1 cellular context compared by ENCODE assay signal in genomic region chr3:9704343-9705322, GRCh38.
TF ChIP-seq lines count a peak whose summit lies in the region.

No MANE protein-coding gene starts in this region.

TF ChIP-seq in HepG2, 621 proteins besides CTCF, POLR2A, EP300 and RAD21 (continued from another document and continues in another):
- TF ChIP-seq IRF2 (CRISPR knock-in tag; IDR thresholded peaks at IDR 0.05) = 0 out of 2 replicates have a peak, but pooled peaks have one; percentile 26
- peak; percentile 49; the same call in 1 of the 2 replicates for TF ChIP-seq TAF1 (CRISPR knock-in tag; IDR thresholded peaks at IDR 0.05)
- peak; percentile 47; the same call in 1 of the 2 replicates for TF ChIP-seq HDAC1 (CRISPR knock-in tag; IDR thresholded peaks at IDR 0.05)
- no peak for TF ChIP-seq U2AF1 (optimal IDR thresholded peaks at IDR 0.05; ENCODE audit: low read depth, low read length)
- no peak for TF ChIP-seq NFKBIZ (CRISPR knock-in tag; IDR thresholded peaks at IDR 0.05)
- TF ChIP-seq, protein P1, sequence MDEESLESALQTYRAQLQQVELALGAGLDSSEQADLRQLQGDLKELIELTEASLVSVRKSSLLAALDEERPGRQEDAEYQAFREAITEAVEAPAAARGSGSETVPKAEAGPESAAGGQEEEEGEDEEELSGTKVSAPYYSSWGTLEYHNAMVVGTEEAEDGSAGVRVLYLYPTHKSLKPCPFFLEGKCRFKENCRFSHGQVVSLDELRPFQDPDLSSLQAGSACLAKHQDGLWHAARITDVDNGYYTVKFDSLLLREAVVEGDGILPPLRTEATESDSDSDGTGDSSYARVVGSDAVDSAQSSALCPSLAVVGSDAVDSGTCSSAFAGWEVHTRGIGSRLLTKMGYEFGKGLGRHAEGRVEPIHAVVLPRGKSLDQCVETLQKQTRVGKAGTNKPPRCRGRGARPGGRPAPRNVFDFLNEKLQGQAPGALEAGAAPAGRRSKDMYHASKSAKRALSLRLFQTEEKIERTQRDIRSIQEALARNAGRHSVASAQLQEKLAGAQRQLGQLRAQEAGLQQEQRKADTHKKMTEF (CRISPR knock-in tag; IDR thresholded peaks at IDR 0.05) = 0 out of 2 replicates have a peak, but pooled peaks have one; percentile 24
- TF ChIP-seq ZNF777 (CRISPR knock-in tag; IDR thresholded peaks at IDR 0.05) = peak; percentile 58; the same call in 1 of the 2 replicates
- TF ChIP-seq CREBL2 (CRISPR knock-in tag; IDR thresholded peaks at IDR 0.05; ENCODE audit: borderline replicate concordance) = no peak
- 0 out of 2 replicates have a peak, but pooled peaks have one; percentile 49 for TF ChIP-seq EEA1 (CRISPR knock-in tag; IDR thresholded peaks at IDR 0.05; ENCODE audit: borderline replicate concordance)
- TF ChIP-seq ZNF792 (CRISPR knock-in tag; IDR thresholded peaks at IDR 0.05) = peak; percentile 72; the same call in 1 of the 2 replicates
- TF ChIP-seq, protein P2, sequence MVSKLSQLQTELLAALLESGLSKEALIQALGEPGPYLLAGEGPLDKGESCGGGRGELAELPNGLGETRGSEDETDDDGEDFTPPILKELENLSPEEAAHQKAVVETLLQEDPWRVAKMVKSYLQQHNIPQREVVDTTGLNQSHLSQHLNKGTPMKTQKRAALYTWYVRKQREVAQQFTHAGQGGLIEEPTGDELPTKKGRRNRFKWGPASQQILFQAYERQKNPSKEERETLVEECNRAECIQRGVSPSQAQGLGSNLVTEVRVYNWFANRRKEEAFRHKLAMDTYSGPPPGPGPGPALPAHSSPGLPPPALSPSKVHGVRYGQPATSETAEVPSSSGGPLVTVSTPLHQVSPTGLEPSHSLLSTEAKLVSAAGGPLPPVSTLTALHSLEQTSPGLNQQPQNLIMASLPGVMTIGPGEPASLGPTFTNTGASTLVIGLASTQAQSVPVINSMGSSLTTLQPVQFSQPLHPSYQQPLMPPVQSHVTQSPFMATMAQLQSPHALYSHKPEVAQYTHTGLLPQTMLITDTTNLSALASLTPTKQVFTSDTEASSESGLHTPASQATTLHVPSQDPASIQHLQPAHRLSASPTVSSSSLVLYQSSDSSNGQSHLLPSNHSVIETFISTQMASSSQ (IDR thresholded peaks at IDR 0.05; ENCODE audit: low read depth) = no peak
- TF ChIP-seq, protein P2 (CRISPR knock-in tag; IDR thresholded peaks at IDR 0.05; ENCODE audit: borderline replicate concordance) = no peak
- TF ChIP-seq REXO4 (CRISPR knock-in tag; IDR thresholded peaks at IDR 0.05; ENCODE audit: borderline replicate concordance) = no peak
- TF ChIP-seq FOXJ3 (CRISPR knock-in tag; IDR thresholded peaks at IDR 0.05; ENCODE audit: borderline replicate concordance) = no peak
- TF ChIP-seq HMG20B (CRISPR knock-in tag; conservative IDR thresholded peaks at IDR 0.05) = peak; percentile 82
- TF ChIP-seq RARA (CRISPR knock-in tag; IDR thresholded peaks at IDR 0.05) = peak; percentile 65
- 0 out of 2 replicates have a peak, but pooled peaks have one; percentile 54 for TF ChIP-seq PCBP1 (IDR thresholded peaks at IDR 0.05; ENCODE audit: borderline replicate concordance, low read depth, low read length)
- 0 out of 2 replicates have a peak, but pooled peaks have one; percentile 55 for TF ChIP-seq THAP7 (CRISPR knock-in tag; IDR thresholded peaks at IDR 0.05)
- no peak for TF ChIP-seq ZNF543 (CRISPR knock-in tag; IDR thresholded peaks at IDR 0.05)
- TF ChIP-seq ZNF12 (CRISPR knock-in tag; IDR thresholded peaks at IDR 0.05) = peak; percentile 72; the same call in 1 of the 2 replicates
- TF ChIP-seq, protein P3, sequence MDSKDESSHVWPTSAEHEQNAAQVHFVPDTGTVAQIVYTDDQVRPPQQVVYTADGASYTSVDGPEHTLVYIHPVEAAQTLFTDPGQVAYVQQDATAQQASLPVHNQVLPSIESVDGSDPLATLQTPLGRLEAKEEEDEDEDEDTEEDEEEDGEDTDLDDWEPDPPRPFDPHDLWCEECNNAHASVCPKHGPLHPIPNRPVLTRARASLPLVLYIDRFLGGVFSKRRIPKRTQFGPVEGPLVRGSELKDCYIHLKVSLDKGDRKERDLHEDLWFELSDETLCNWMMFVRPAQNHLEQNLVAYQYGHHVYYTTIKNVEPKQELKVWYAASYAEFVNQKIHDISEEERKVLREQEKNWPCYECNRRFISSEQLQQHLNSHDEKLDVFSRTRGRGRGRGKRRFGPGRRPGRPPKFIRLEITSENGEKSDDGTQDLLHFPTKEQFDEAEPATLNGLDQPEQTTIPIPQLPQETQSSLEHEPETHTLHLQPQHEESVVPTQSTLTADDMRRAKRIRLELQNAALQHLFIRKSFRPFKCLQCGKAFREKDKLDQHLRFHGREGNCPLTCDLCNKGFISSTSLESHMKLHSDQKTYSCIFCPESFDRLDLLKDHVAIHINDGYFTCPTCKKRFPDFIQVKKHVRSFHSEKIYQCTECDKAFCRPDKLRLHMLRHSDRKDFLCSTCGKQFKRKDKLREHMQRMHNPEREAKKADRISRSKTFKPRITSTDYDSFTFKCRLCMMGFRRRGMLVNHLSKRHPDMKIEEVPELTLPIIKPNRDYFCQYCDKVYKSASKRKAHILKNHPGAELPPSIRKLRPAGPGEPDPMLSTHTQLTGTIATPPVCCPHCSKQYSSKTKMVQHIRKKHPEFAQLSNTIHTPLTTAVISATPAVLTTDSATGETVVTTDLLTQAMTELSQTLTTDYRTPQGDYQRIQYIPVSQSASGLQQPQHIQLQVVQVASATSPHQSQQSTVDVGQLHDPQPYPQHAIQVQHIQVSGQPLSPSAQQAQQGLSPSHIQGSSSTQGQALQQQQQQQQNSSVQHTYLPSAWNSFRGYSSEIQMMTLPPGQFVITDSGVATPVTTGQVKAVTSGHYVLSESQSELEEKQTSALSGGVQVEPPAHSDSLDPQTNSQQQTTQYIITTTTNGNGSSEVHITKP (CRISPR knock-in tag; IDR thresholded peaks at IDR 0.05; ENCODE audit: low read depth) = peak; percentile 49; the same call in 1 of the 2 replicates
- TF ChIP-seq DNMT3B (CRISPR knock-in tag; conservative IDR thresholded peaks at IDR 0.05) = 0 out of 2 replicates have a peak, but pooled peaks have one; percentile 69
- no peak; the same call in 1 of the 2 replicates for TF ChIP-seq ZFP1 (CRISPR knock-in tag; IDR thresholded peaks at IDR 0.05)
- peak; percentile 63 for TF ChIP-seq ZNF883 (CRISPR knock-in tag; IDR thresholded peaks at IDR 0.05; ENCODE audit: not compliant biosample characterization)
- peak; percentile 71; the same call in 1 of the 2 replicates for TF ChIP-seq MEIS2 (CRISPR knock-in tag; IDR thresholded peaks at IDR 0.05)
- peak; percentile 81; the same call in 1 of the 2 replicates for TF ChIP-seq ZBTB1 (CRISPR knock-in tag; IDR thresholded peaks at IDR 0.05; ENCODE audit: borderline replicate concordance)
- TF ChIP-seq ZNF720 (CRISPR knock-in tag; IDR thresholded peaks at IDR 0.05) = peak; percentile 49; the same call in 1 of the 2 replicates
- TF ChIP-seq ZNF3 (CRISPR knock-in tag; IDR thresholded peaks at IDR 0.05) = peak; percentile 58; the same call in 1 of the 2 replicates
- peak; percentile 92; the same call in 1 of the 2 replicates for TF ChIP-seq ZFP36L2 (CRISPR knock-in tag; IDR thresholded peaks at IDR 0.05)
- peak; percentile 74; the same call in 1 of the 2 replicates for TF ChIP-seq ZNF784 (CRISPR knock-in tag; IDR thresholded peaks at IDR 0.05; ENCODE audit: borderline replicate concordance)
- 0 out of 2 replicates have a peak, but pooled peaks have one; percentile 32 for TF ChIP-seq REPIN1 (CRISPR knock-in tag; IDR thresholded peaks at IDR 0.05; ENCODE audit: borderline replicate concordance, low read depth)
- TF ChIP-seq KDM4B (CRISPR knock-in tag; IDR thresholded peaks at IDR 0.05) = 0 out of 2 replicates have a peak, but pooled peaks have one; percentile 85
- TF ChIP-seq DPF2 (CRISPR knock-in tag; IDR thresholded peaks at IDR 0.05; ENCODE audit: borderline replicate concordance, low read depth) = no peak
- TF ChIP-seq, protein P4, sequence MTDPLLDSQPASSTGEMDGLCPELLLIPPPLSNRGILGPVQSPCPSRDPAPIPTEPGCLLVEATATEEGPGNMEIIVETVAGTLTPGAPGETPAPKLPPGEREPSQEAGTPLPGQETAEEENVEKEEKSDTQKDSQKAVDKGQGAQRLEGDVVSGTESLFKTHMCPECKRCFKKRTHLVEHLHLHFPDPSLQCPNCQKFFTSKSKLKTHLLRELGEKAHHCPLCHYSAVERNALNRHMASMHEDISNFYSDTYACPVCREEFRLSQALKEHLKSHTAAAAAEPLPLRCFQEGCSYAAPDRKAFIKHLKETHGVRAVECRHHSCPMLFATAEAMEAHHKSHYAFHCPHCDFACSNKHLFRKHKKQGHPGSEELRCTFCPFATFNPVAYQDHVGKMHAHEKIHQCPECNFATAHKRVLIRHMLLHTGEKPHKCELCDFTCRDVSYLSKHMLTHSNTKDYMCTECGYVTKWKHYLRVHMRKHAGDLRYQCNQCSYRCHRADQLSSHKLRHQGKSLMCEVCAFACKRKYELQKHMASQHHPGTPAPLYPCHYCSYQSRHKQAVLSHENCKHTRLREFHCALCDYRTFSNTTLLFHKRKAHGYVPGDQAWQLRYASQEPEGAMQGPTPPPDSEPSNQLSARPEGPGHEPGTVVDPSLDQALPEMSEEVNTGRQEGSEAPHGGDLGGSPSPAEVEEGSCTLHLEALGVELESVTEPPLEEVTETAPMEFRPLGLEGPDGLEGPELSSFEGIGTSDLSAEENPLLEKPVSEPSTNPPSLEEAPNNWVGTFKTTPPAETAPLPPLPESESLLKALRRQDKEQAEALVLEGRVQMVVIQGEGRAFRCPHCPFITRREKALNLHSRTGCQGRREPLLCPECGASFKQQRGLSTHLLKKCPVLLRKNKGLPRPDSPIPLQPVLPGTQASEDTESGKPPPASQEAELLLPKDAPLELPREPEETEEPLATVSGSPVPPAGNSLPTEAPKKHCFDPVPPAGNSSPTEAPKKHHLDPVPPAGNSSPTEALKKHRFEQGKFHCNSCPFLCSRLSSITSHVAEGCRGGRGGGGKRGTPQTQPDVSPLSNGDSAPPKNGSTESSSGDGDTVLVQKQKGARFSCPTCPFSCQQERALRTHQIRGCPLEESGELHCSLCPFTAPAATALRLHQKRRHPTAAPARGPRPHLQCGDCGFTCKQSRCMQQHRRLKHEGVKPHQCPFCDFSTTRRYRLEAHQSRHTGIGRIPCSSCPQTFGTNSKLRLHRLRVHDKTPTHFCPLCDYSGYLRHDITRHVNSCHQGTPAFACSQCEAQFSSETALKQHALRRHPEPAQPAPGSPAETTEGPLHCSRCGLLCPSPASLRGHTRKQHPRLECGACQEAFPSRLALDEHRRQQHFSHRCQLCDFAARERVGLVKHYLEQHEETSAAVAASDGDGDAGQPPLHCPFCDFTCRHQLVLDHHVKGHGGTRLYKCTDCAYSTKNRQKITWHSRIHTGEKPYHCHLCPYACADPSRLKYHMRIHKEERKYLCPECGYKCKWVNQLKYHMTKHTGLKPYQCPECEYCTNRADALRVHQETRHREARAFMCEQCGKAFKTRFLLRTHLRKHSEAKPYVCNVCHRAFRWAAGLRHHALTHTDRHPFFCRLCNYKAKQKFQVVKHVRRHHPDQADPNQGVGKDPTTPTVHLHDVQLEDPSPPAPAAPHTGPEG (CRISPR knock-in tag; IDR thresholded peaks at IDR 0.05) = 0 out of 2 replicates have a peak, but pooled peaks have one; percentile 39
- TF ChIP-seq ZSCAN9 (CRISPR knock-in tag; IDR thresholded peaks at IDR 0.05; ENCODE audit: borderline replicate concordance) = peak; percentile 95
- peak; percentile 26; the same call in 1 of the 2 replicates for TF ChIP-seq ZXDC (CRISPR knock-in tag; IDR thresholded peaks at IDR 0.05)
- TF ChIP-seq GTF3A (CRISPR knock-in tag; conservative IDR thresholded peaks at IDR 0.05) = no peak
- peak; percentile 70; the same call in 1 of the 2 replicates for TF ChIP-seq FOXK1 (CRISPR knock-in tag; IDR thresholded peaks at IDR 0.05; ENCODE audit: borderline replicate concordance, low read depth)
- no peak for TF ChIP-seq TBX3 (IDR thresholded peaks at IDR 0.05; ENCODE audit: borderline replicate concordance)
